In the genomic region with DNA sequence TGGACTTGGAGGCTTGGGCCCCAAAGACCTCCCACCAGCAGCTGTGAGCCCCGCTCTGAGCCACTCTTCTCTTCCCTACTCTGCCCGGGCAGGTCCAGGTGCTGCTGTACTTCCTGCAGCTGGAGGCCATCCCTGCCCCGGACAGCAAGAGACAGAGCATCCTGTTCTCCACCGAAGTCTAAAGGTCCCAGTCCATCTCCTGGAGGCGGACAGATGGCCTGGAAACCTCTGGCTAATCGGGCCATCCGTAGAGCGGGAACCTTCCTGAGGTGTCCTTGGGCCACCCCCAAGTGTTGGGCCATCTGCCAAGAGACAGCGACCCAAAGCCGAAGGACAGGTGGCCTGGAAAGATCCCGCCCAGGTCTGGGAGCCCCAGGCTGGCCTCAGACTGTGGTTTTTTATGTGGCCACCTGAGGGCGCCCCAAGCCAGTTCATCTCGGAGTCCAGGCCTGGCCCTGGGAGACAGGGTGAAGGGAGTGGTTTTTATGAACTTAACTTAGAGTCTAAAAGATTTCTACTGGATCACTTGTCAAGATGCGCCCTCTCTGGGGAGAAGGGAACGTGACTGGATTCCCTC, we compare ENCODE assay signal across 8 cellular contexts.
DNase-seq lines count a peak whose midpoint lies in the region; ATAC-seq and TF ChIP-seq lines count a peak whose summit lies in the region.

No MANE protein-coding gene starts in this region.

- peak; percentile 82 for DNase-seq in GM03348 (ENCODE audit: low spot score)
- DNase-seq in MV-4-11 (lab: John Stamatoyannopoulos, UW), result peak; percentile 64
- peak; percentile 47 for DNase-seq in UCSD-AML1 (lab: John Stamatoyannopoulos, UW; ENCODE audit: unreplicated experiment)
- DNase-seq in breast epithelium (ENCODE audit: low spot score in 2 of 2), result peak; percentile 60 to 72
- peak; percentile 64 for DNase-seq in kidney tubule cell (ENCODE audit: low spot score)
- peak; percentile 15 to 53 (median 18) for DNase-seq in stimulated activated CD4-positive, alpha-beta T cell treated with anti-CD3 and anti-CD28 coated beads, TNF-alpha, amount 100 ng/mL, for 24 hours (ENCODE audit: low read depth in 3 of 3)

- no peak overlapping the region for H3K4me3 ChIP-seq in breast epithelium

- H3K36me3 ChIP-seq in breast epithelium, result no peaks in the 10 kb centered on the region

- peak overlapping the region in 1 of 2 donors; percentile 58 for H3K27ac ChIP-seq in breast epithelium

- H3K9me3 ChIP-seq in breast epithelium, result no peaks in the 10 kb centered on the region

- H3K4me1 ChIP-seq in breast epithelium, result no peaks in the 10 kb centered on the region

- H3K27me3 ChIP-seq in breast epithelium, result no peaks in the 10 kb centered on the region

- TF ChIP-seq CTCF in breast epithelium (IDR thresholded peaks at IDR 0.05), result peak; percentile 59 to 70 (median 62)

- intact Hi-C loops in breast epithelium (cut with DNase I; ENCODE audit: low total_unique reads), result no loop called here

- ATAC-seq in GM21528 (IDR thresholded peaks at IDR 0.05; ENCODE audit: low FRiP score, unreplicated experiment) (no peak), GM21515 (IDR thresholded peaks at IDR 0.05; ENCODE audit: unreplicated experiment) (no peak)

- TF ChIP-seq POLR2A in breast epithelium (IDR thresholded peaks at IDR 0.05), result no peak

Comparison
In these comparisons a context has a peak if more than half of its experiments do, and no peak if none do; other contexts are left out.
1. DNase-seq: peak in every context shown above with its lines; median percentile 82 in GM03348; 66 in breast epithelium; 64 in MV-4-11; 64 in kidney tubule cell; 47 in UCSD-AML1; 18 in stimulated activated CD4-positive, alpha-beta T cell treated with anti-CD3 and anti-CD28 coated beads, TNF-alpha, amount 100 ng/mL, for 24 hours.